12 cellular contexts compared by ENCODE assay signal in the genomic region with DNA sequence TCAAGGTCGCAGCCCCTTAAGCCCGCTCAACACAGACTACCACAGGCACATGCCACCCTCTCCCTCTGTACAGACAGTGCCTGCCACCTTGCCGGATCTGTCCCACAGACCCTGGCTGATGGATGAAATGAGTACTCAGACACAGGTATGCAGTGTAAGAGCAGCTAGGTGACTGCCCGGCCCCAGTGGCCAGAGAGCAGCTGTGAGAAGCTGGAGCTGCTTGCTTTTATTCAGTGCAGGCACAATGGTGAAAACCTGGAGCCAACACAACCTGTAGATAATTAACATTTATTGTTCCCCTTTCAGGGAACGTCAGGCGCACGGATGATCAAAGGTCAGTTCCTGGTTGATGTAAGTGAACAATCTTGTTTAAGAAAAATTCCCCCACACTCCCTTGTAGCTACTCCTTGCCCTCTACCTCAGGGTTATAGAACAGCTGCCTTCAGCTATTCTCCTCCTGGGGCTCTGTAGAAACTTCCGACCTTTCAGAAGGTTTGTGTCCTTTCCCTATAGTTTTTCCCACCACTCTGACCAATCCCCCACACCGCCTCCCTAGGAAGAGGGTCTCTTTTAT. TPM values are rescaled to one million over a fixed set of nuclear protein-coding genes. Genes with fewer than 3 reads are reported as not detected.
A peak's percentile ranks its signal among the peaks of the same experiment; 100 is the strongest.
DNase-seq lines count a peak whose midpoint lies in the region; ATAC-seq, FAIRE-seq and TF ChIP-seq lines count a peak whose summit lies in the region.
"Not testable (repeated sequence)": the region's sequence is repeated elsewhere in the genome, so short reads cannot be mapped to it uniquely, and the experiment has no call there.
"Had no signal": no experiment of that assay in that cellular context is flagged by ENCODE, and none has a peak within 500 bp of the region (broad histone marks: within the 10 kb centered on the region; RNA-seq: fewer than 3 reads in every experiment).

No MANE protein-coding gene starts in this region.

- TF ChIP-seq RAD21 in HepG2 (CRISPR knock-in tag; IDR thresholded peaks at IDR 0.05), result not testable (repeated sequence)

- H3K4me2 ChIP-seq in HepG2 (ENCODE audit: low read depth, low read length), result not testable (repeated sequence)

- H3K36me3 Mint-ChIP-seq in Caco-2 (ENCODE audit: insufficient read depth, unreplicated experiment), result not testable (repeated sequence)

- TF ChIP-seq POLR2A in HepG2 (IDR thresholded peaks at IDR 0.05; ENCODE audit: insufficient read depth in 1 of 2, low read depth in 2 of 2, low read length in 2 of 2), result not testable (repeated sequence)

- not testable (repeated sequence) for H3K36me3 ChIP-seq in Caco-2 (ENCODE audit: control insufficient read depth, insufficient read depth, low read length); bronchial epithelial cell (ENCODE audit: control insufficient read depth, insufficient read depth, low read length); HepG2 (replicated peaks in 1 of 2; ENCODE audit: control insufficient read depth in 1 of 2, insufficient read depth in 2 of 2, low read length in 2 of 2)

- DNase-seq in Caco-2 (peak; percentile 63 to 80), LoVo (ENCODE audit: low spot score) (peak; percentile 46), epithelial cell of proximal tubule (ENCODE audit: low read depth) (peak; percentile 3), HepG2 (ENCODE audit: low spot score) (peak; percentile 22), mucosa of gallbladder (ENCODE audit: low spot score) (peak; percentile 24), renal cortical epithelial cell (ENCODE audit: low read depth) (peak; percentile 4)
- DNase-seq in bronchial epithelial cell (ENCODE audit: low read depth), result not testable (repeated sequence)

- not testable (repeated sequence) for H3K9ac ChIP-seq in HepG2 (ENCODE audit: insufficient read depth, low read depth, low read length)

- not testable (repeated sequence) for H3K79me2 ChIP-seq in HepG2 (ENCODE audit: insufficient read depth, low read length)

- TF ChIP-seq CTCF in Caco-2 (IDR thresholded peaks at IDR 0.05; ENCODE audit: insufficient read depth in 1 of 2, low read depth in 1 of 2, low read length in 1 of 2, severe bottlenecking in 1 of 2, unreplicated experiment in 1 of 2); bronchial epithelial cell (IDR thresholded peaks at IDR 0.05; ENCODE audit: insufficient read depth, low read length, severe bottlenecking); epithelial cell of proximal tubule (conservative IDR thresholded peaks at IDR 0.05; ENCODE audit: low read depth, low read length); HepG2 (CRISPR knock-in tag; IDR thresholded peaks at IDR 0.05): not testable (repeated sequence)

- in situ Hi-C loops in HepG2 (cut with HindIII; ENCODE audit: extremely low pct_ligation_motif_present, low pct_unique_long_range_greater_than_20kb), result not testable (repeated sequence)

- ATAC-seq in HepG2, result peak; percentile 34

- intact Hi-C loops in Caco-2 (cut with micrococcal nuclease; ENCODE audit: unreplicated experiment); HepG2 (cut with micrococcal nuclease; ENCODE audit: unreplicated experiment): not testable (repeated sequence)

- 14% methylated on average over 6 of the region's 9 CpGs for WGBS in HepG2 (ENCODE audit: low lambda C conversion rate)

- not testable (repeated sequence) for H3K4me1 Mint-ChIP-seq in Caco-2 (ENCODE audit: low read depth, unreplicated experiment)

- BruUV-seq in Caco-2 (replicated peaks; lab: Mats Ljungman, UMichigan); HepG2 (replicated peaks; lab: Mats Ljungman, UMichigan): not testable (repeated sequence)

- not testable (repeated sequence) for H3K4me3 ChIP-seq in Caco-2 (ENCODE audit: low read depth, low read length); bronchial epithelial cell (ENCODE audit: low read depth, low read length); epithelial cell of proximal tubule (ENCODE audit: low read depth, low read length); HepG2 (replicated peaks in 1 of 3; ENCODE audit: insufficient read depth in 1 of 3, low read depth in 2 of 3, low read length in 3 of 3)

- H3K27me3 Mint-ChIP-seq in Caco-2 (ENCODE audit: insufficient read depth, unreplicated experiment), result peaks cover 13% of the 10 kb centered on the region

- FAIRE-seq in bronchial epithelial cell (lab: Jason Lieb, UNC) (peak; percentile 95), HepG2 (lab: Jason Lieb, UNC) (peak; percentile 21)

- not testable (repeated sequence) for H3K4me3 Mint-ChIP-seq in Caco-2 (ENCODE audit: unreplicated experiment)

- H3K27ac Mint-ChIP-seq in Caco-2 (ENCODE audit: unreplicated experiment), result not testable (repeated sequence)

- H2AFZ ChIP-seq in HepG2 (ENCODE audit: low read length), result not testable (repeated sequence)

- not testable (repeated sequence) for H3K9me3 ChIP-seq in Caco-2; HepG2 (ENCODE audit: low read length)

- POLR2A ChIA-PET in Caco-2 (lab: Charles Lee); HepG2 (lab: Yijun Ruan, JAX): not testable (repeated sequence)

- CTCF ChIA-PET in Caco-2 (lab: Charles Lee); HepG2 (lab: Yijun Ruan, JAX; ENCODE audit: low intra/inter-chr PET ratio, low total read pairs): not testable (repeated sequence)

- H3K27me3 ChIP-seq in Caco-2 (replicated peaks; ENCODE audit: control insufficient read depth, insufficient read depth, low read length); bronchial epithelial cell (ENCODE audit: control insufficient read depth, insufficient read depth, low read length): not testable (repeated sequence)
- peaks cover 0 to 16% of the 10 kb centered on the region in 2 experiments; a peak in 3 of 5 replicates for H3K27me3 ChIP-seq in HepG2 (ENCODE audit: control insufficient read depth in 1 of 2, insufficient read depth in 2 of 2, low read length in 2 of 2)

- not testable (repeated sequence) for H3K9me3 Mint-ChIP-seq in Caco-2 (ENCODE audit: unreplicated experiment)

- H4K20me1 ChIP-seq in HepG2 (ENCODE audit: insufficient read depth, low read length), result not testable (repeated sequence)

- TF ChIP-seq EP300 in HepG2 (IDR thresholded peaks at IDR 0.05; ENCODE audit: low read depth in 2 of 2, low read length in 2 of 2); HepG2 (CRISPR knock-in tag; IDR thresholded peaks at IDR 0.05; ENCODE audit: borderline replicate concordance): not testable (repeated sequence)

- not testable (repeated sequence) for H3K27ac ChIP-seq in HepG2 (ENCODE audit: extremely low read length, insufficient read depth, low read length)

- H3K4me1 ChIP-seq in Caco-2; HepG2 (ENCODE audit: insufficient read depth, low read length): not testable (repeated sequence)

TF ChIP-seq in HepG2, 621 proteins besides CTCF, POLR2A, EP300 and RAD21:
- TF ChIP-seq, protein P1, sequence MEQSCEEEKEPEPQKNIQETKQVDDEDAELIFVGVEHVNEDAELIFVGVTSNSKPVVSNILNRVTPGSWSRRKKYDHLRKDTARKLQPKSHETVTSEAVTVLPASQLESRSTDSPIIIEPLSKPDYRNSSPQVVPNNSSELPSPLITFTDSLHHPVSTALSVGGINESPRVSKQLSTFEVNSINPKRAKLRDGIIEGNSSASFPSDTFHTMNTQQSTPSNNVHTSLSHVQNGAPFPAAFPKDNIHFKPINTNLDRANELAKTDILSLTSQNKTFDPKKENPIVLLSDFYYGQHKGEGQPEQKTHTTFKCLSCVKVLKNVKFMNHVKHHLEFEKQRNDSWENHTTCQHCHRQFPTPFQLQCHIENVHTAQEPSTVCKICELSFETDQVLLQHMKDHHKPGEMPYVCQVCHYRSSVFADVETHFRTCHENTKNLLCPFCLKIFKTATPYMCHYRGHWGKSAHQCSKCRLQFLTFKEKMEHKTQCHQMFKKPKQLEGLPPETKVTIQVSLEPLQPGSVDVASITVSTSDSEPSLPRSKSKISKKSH (CRISPR knock-in tag; IDR thresholded peaks at IDR 0.05; ENCODE audit: borderline replicate concordance), result 0 out of 2 replicates have a peak, but pooled peaks have one; percentile 58
- TF ChIP-seq TOPORS (CRISPR knock-in tag; IDR thresholded peaks at IDR 0.05) (peak; percentile 88), SOX13 (CRISPR knock-in tag; conservative IDR thresholded peaks at IDR 0.05 in 1 of 2, IDR thresholded peaks at IDR 0.05 in 1 of 2) (0 out of 4 replicates have a peak, but pooled peaks of 1 of the 2 experiments have one; percentile 19)
- not testable (repeated sequence) for TF ChIP-seq SOX13 (IDR thresholded peaks at IDR 0.05)

RNA-seq across cellular contexts. Expression of gene RAB6D, which starts 4.6 kb away (rescaled TPM):
- total RNA-seq in Caco-2 (2022), result 0.23 and 0.39 TPM in 2 replicates
- not detected in 2 replicates for total RNA-seq in bronchial epithelial cell
- not detected in 2 replicates for total RNA-seq in epithelial cell of proximal tubule
- total RNA-seq in HepG2 (2016; rRNA removed; fragmentation: Illumina TruSeq; extraction: Trizol), result not detected in 2 replicates
- total RNA-seq in HepG2 (2016; cell fraction: cytosol; rRNA removed; fragmentation: Illumina TruSeq; extraction: Trizol; ENCODE audit: low read depth), result not detected in 2 replicates
- total RNA-seq in HepG2 (2016; cell fraction: insoluble cytoplasmic fraction; rRNA removed; fragmentation: Illumina TruSeq; extraction: Trizol), result not detected in 2 replicates
- total RNA-seq in HepG2 (2016; cell fraction: membrane; rRNA removed; fragmentation: Illumina TruSeq; extraction: Trizol), result not detected in 2 replicates
- total RNA-seq in HepG2 (2016; cell fraction: nucleus; rRNA removed; fragmentation: Illumina TruSeq; extraction: Trizol), result not detected in 2 replicates
- 0.01 and 0.03 TPM in 2 replicates for polyA plus RNA-seq in HepG2 (2011; rRNA removed)
- 0.01 and 0.04 TPM in 2 replicates for polyA plus RNA-seq in HepG2 (2011; cell fraction: cytosol; rRNA removed)
- polyA plus RNA-seq in HepG2 (2011; cell fraction: nucleus; rRNA removed), result not detected in 2 replicates
- 0.16 TPM in 1 of 2 replicates, not detected in the other for polyA plus RNA-seq in HepG2 (2012)
- not detected in 2 replicates for polyA plus RNA-seq in HepG2 (2016; cell fraction: cytosol; fragmentation: Illumina TruSeq; extraction: Trizol; ENCODE audit: low read depth)
- polyA plus RNA-seq in HepG2 (2016; cell fraction: insoluble cytoplasmic fraction; fragmentation: Illumina TruSeq; extraction: Trizol; ENCODE audit: low read depth), result not detected in 2 replicates
- not detected in 2 replicates for polyA plus RNA-seq in HepG2 (2016; cell fraction: membrane; fragmentation: Illumina TruSeq; extraction: Trizol; ENCODE audit: low read depth)
- polyA plus RNA-seq in HepG2 (2016; cell fraction: nucleus; fragmentation: Illumina TruSeq; extraction: Trizol; ENCODE audit: insufficient read depth, low read depth), result not detected in 2 replicates
- not detected in 2 replicates for polyA minus RNA-seq in HepG2 (2011; rRNA and poly(A)+ RNA removed; ENCODE audit: low replicate concordance)
- not detected in 2 replicates for polyA minus RNA-seq in HepG2 (2011; cell fraction: cytosol; rRNA and poly(A)+ RNA removed)
- not detected in 2 replicates for polyA minus RNA-seq in HepG2 (2011; cell fraction: nucleus; rRNA and poly(A)+ RNA removed)
- total RNA-seq in mucosa of gallbladder, result 1.8 TPM
- 0.10 TPM in 1 of 2 replicates, not detected in the other for total RNA-seq in renal cortical epithelial cell
- total RNA-seq: A673; CD4-positive, alpha-beta memory T cell; GM12878; GM23248 had no signal
- polyA plus RNA-seq: BJ; CD4-positive, alpha-beta memory T cell had no signal
